In the genomic region with DNA sequence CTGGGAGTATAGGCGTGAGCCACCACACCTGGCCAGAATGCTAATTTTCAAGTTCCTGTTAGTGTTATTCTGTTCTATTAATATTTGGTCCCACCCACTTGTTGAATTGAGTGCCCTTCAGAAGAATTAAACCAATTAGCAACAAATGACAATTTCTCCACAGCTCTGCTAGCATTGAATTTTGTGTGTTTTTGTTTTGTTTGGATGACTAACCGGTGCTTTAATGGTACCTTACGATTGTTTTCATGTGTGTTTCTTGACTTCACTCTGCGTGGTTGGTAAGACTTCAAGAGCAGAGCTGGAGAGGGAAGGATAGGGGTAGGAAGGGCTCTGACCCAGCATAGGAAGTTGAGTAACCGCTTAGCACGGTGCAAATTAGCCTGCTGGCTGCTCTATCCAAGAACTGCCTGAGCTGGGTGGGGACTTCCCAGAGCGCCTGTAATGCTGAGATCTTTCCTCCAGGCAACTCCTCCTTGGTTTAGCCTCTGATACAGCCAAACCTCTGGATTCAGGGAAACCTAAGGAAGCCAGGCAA, we compare ENCODE assay signal across 8 cellular contexts. TPM values are rescaled to one million over a fixed set of nuclear protein-coding genes. Genes with fewer than 3 reads are reported as not detected.
DNase-seq lines count a peak whose midpoint lies in the region; ATAC-seq and TF ChIP-seq lines count a peak whose summit lies in the region.

No MANE protein-coding gene starts in this region.

- H3K27ac Mint-ChIP-seq in activated T-helper 17 cell treated with anti-CD3 and anti-CD28 coated beads, Interleukin-2, amount 50 U/mL, for 72 hours = peak overlapping the region; percentile 96

- TF ChIP-seq POLR2A in NB4 (IDR thresholded peaks at IDR 0.05; ENCODE audit: extremely low read depth, insufficient read length) = no peak

- peaks cover 80% of the 10 kb centered on the region for H3K36me3 Mint-ChIP-seq in activated T-helper 17 cell treated with anti-CD3 and anti-CD28 coated beads, Interleukin-2, amount 50 U/mL, for 72 hours (ENCODE audit: low read depth)

- H3K4me1 Mint-ChIP-seq in activated T-helper 17 cell treated with anti-CD3 and anti-CD28 coated beads, Interleukin-2, amount 50 U/mL, for 72 hours = peaks cover 31% of the 10 kb centered on the region

- peak overlapping the region; percentile 67 for H3K4me3 ChIP-seq in GM06990 (replicated peaks; ENCODE audit: low read depth, low read length)
- H3K4me3 ChIP-seq in NB4 (ENCODE audit: low read depth, low read length) = peak overlapping the region; percentile 77
- H3K4me3 ChIP-seq in foreskin fibroblast (ENCODE audit: low read depth in 1 of 2, low read length in 2 of 2) = peak overlapping the region in 1 of 2 donors; percentile 22
- H3K4me3 ChIP-seq in parathyroid adenoma (ENCODE audit: low read depth, low read length) = no peak overlapping the region

- H2AFZ ChIP-seq in parathyroid adenoma = no peak overlapping the region

- TF ChIP-seq CTCF in GM06990 (IDR thresholded peaks at IDR 0.05; ENCODE audit: insufficient read depth, low read length, poor library complexity, severe bottlenecking) (no peak), NB4 (IDR thresholded peaks at IDR 0.05; ENCODE audit: low read depth, low read length) (no peak), foreskin fibroblast (IDR thresholded peaks at IDR 0.05; ENCODE audit: low read depth, low read length) (no peak), parathyroid adenoma (IDR thresholded peaks at IDR 0.05) (no peak)

- peak overlapping the region; percentile 86 for H3K4me3 Mint-ChIP-seq in activated T-helper 17 cell treated with anti-CD3 and anti-CD28 coated beads, Interleukin-2, amount 50 U/mL, for 72 hours

- no peak overlapping the region for H3K9ac ChIP-seq in parathyroid adenoma

- DNase-seq in GM06990 (ENCODE audit: extremely low read depth, insufficient read length) (peak; percentile 59), NB4 (ENCODE audit: low read depth) (peak; percentile 97), foreskin fibroblast (peak; percentile 96 to 98), SK-N-DZ (ENCODE audit: low spot score) (no peak), NCI-H1105 (lab: John Stamatoyannopoulos, UW) (no peak)

- no peaks in the 10 kb centered on the region for H3K9me3 Mint-ChIP-seq in activated T-helper 17 cell treated with anti-CD3 and anti-CD28 coated beads, Interleukin-2, amount 50 U/mL, for 72 hours

- no peak overlapping the region for H3K4me2 ChIP-seq in parathyroid adenoma (ENCODE audit: low read length)

- H3K9me3 ChIP-seq in parathyroid adenoma (ENCODE audit: control insufficient read depth, low read length) = no peaks in the 10 kb centered on the region

- H3K27ac ChIP-seq in parathyroid adenoma = peak overlapping the region; percentile 68

- peaks cover 2% of the 10 kb centered on the region for H3K79me2 ChIP-seq in parathyroid adenoma

- peaks cover 3% of the 10 kb centered on the region for H3K4me1 ChIP-seq in parathyroid adenoma

- H3K27me3 ChIP-seq in GM06990 (replicated peaks; ENCODE audit: control insufficient read depth, insufficient read depth, low read length) = no peaks in the 10 kb centered on the region
- H3K27me3 ChIP-seq in parathyroid adenoma (ENCODE audit: control insufficient read depth, insufficient read depth, low read length) = no peaks in the 10 kb centered on the region

- ATAC-seq in activated T-helper 17 cell treated with anti-CD3 and anti-CD28 coated beads, Interleukin-2, amount 50 U/mL, for 72 hours (replicated peaks) = peak; percentile 45
- no peak for ATAC-seq in HG03159 (IDR thresholded peaks at IDR 0.05; ENCODE audit: unreplicated experiment)

- H3K36me3 ChIP-seq in GM06990 (ENCODE audit: control insufficient read depth, insufficient read depth, low read length) (peaks cover 27% of the 10 kb centered on the region), parathyroid adenoma (ENCODE audit: control insufficient read depth, insufficient read depth, low read length) (no peaks in the 10 kb centered on the region)

- no peaks in the 10 kb centered on the region for H3K27me3 Mint-ChIP-seq in activated T-helper 17 cell treated with anti-CD3 and anti-CD28 coated beads, Interleukin-2, amount 50 U/mL, for 72 hours

RNA-seq across cellular contexts. Expression of gene ARPC1B, which starts 4.6 kb away (rescaled TPM):
- 100 to 1,000 TPM; 223 to 410 TPM for total RNA-seq in activated T-helper 17 cell treated with anti-CD3 and anti-CD28 coated beads, Interleukin-2, amount 50 U/mL, for 72 hours
- 66.4 and 80.1 TPM in 2 replicates for polyA plus RNA-seq in SK-N-DZ (2014; cell fraction: cytosol; rRNA removed)
- polyA plus RNA-seq in SK-N-DZ (2014; cell fraction: nucleus; rRNA removed) = 52.1 and 61.5 TPM in 2 replicates

RNA-seq across cellular contexts. Expression of gene PDAP1, which starts 29.3 kb away (rescaled TPM):
- total RNA-seq in activated T-helper 17 cell treated with anti-CD3 and anti-CD28 coated beads, Interleukin-2, amount 50 U/mL, for 72 hours = 100 to 1,000 TPM in 1 of 2 donors, 10 to 100 TPM in 1; 73.7 to 129 TPM
- polyA plus RNA-seq in SK-N-DZ (2014; cell fraction: cytosol; rRNA removed) = 131 and 179 TPM in 2 replicates
- polyA plus RNA-seq in SK-N-DZ (2014; cell fraction: nucleus; rRNA removed) = 49.5 and 68.9 TPM in 2 replicates

RNA-seq across cellular contexts. Expression of gene BUD31, which starts 29.7 kb away (rescaled TPM):
- total RNA-seq in activated T-helper 17 cell treated with anti-CD3 and anti-CD28 coated beads, Interleukin-2, amount 50 U/mL, for 72 hours = 100 to 1,000 TPM in 1 of 2 donors, 10 to 100 TPM in 1; 96.1 to 138 TPM
- polyA plus RNA-seq in SK-N-DZ (2014; cell fraction: cytosol; rRNA removed) = 138 and 153 TPM in 2 replicates
- polyA plus RNA-seq in SK-N-DZ (2014; cell fraction: nucleus; rRNA removed) = 84.8 and 96.8 TPM in 2 replicates

RNA-seq across cellular contexts. Expression of gene ARPC1A, which starts 53.4 kb away (rescaled TPM):
- 10 to 100 TPM; 47.4 to 74.1 TPM for total RNA-seq in activated T-helper 17 cell treated with anti-CD3 and anti-CD28 coated beads, Interleukin-2, amount 50 U/mL, for 72 hours
- polyA plus RNA-seq in SK-N-DZ (2014; cell fraction: cytosol; rRNA removed) = 137 and 142 TPM in 2 replicates
- 72.1 and 73.3 TPM in 2 replicates for polyA plus RNA-seq in SK-N-DZ (2014; cell fraction: nucleus; rRNA removed)

RNA-seq across cellular contexts. Expression of gene PTCD1, which starts 59.5 kb away (rescaled TPM):
- total RNA-seq in activated T-helper 17 cell treated with anti-CD3 and anti-CD28 coated beads, Interleukin-2, amount 50 U/mL, for 72 hours = 1 to 10 TPM; 4.3 to 5.4 TPM
- polyA plus RNA-seq in SK-N-DZ (2014; cell fraction: cytosol; rRNA removed) = 12.4 and 15.7 TPM in 2 replicates
- polyA plus RNA-seq in SK-N-DZ (2014; cell fraction: nucleus; rRNA removed) = 8.8 and 14.1 TPM in 2 replicates

Comparison
In these comparisons a context has a peak if more than half of its experiments do, and no peak if none do; other contexts are left out.
1. DNase-seq: peak in GM06990 (single experiment), NB4 (single experiment) and foreskin fibroblast (2 of 2); none in SK-N-DZ (single experiment) and NCI-H1105 (single experiment).